In genomic region chr20:61784801-61785566, GRCh38 we compare ENCODE assay signal across 14 cellular contexts.
"Had no signal": no experiment of that assay in that cellular context is flagged by ENCODE, and none has a peak within 500 bp of the region (broad histone marks: within the 10 kb centered on the region; RNA-seq: fewer than 3 reads in every experiment).

No MANE protein-coding gene starts in this region.

- H3K27ac ChIP-seq: foreskin keratinocyte, left ventricle myocardium inferior, neutrophil, right atrium auricular region, sigmoid colon, skin epidermis, tibial artery had no signal

- H3K36me3 Mint-ChIP-seq: immature natural killer cell had no signal

- H3K4me1 Mint-ChIP-seq: immature natural killer cell, naive B cell, nephron had no signal

- H3K4me3 Mint-ChIP-seq: dendritic cell treated with granulocyte-macrophage colony-stimulating factor and Interleukin-4, amounts not matched to agents 40 ng/mL and 50 ng/mL, for 4 days; immature natural killer cell; naive B cell; nephron had no signal

- H3K27me3 Mint-ChIP-seq: dendritic cell treated with granulocyte-macrophage colony-stimulating factor and Interleukin-4, amounts not matched to agents 40 ng/mL and 50 ng/mL, for 4 days had no signal

- H3K27ac Mint-ChIP-seq: dendritic cell treated with granulocyte-macrophage colony-stimulating factor and Interleukin-4, amounts not matched to agents 40 ng/mL and 50 ng/mL, for 4 days; immature natural killer cell; naive B cell; nephron had no signal

- ATAC-seq: foreskin keratinocyte had no signal

- DNase-seq: foreskin keratinocyte; immature natural killer cell; left ventricle myocardium inferior; mesendoderm; naive B cell; sigmoid colon; stimulated activated CD4-positive, alpha-beta T cell treated with anti-CD3 and anti-CD28 coated beads, Interleukin-12 subunit alpha, Interleukin-12 subunit beta, amount 100 ng/mL, for 4 hours; stimulated activated naive CD4-positive, alpha-beta T cell treated with Interleukin-2 at 50 U/mL for 16 hours; tibial artery had no signal
